Comparison of ENCODE assay signal across 8 cellular contexts in genomic region chr2:231545105-231545902, GRCh38. TPM values are rescaled to one million over a fixed set of nuclear protein-coding genes. Genes with fewer than 3 reads are reported as not detected.
DNase-seq lines count a peak whose midpoint lies in the region; ATAC-seq and TF ChIP-seq lines count a peak whose summit lies in the region.

No MANE protein-coding gene starts in this region.

- BruUV-seq in Calu3 (replicated peaks; lab: Mats Ljungman, UMichigan), result no TSS peak

- H3K27ac Mint-ChIP-seq in activated T-helper 2 cell treated with anti-CD3 and anti-CD28 coated beads, Interferon-gamma antibody, Interleukin-2, Interleukin-4, amounts not matched to agents 10 μg/mL and 5 μg/mL and 100 μg/mL, durations not matched to agents 14 hours and 24 hours and 36 hours, result peak overlapping the region; percentile 99
- H3K27ac Mint-ChIP-seq in Calu3 (ENCODE audit: unreplicated experiment), result no peak overlapping the region

- peaks cover 40% of the 10 kb centered on the region for H3K4me1 Mint-ChIP-seq in activated T-helper 2 cell treated with anti-CD3 and anti-CD28 coated beads, Interferon-gamma antibody, Interleukin-2, Interleukin-4, amounts not matched to agents 10 μg/mL and 5 μg/mL and 100 μg/mL, durations not matched to agents 14 hours and 24 hours and 36 hours (ENCODE audit: low read depth)
- no peaks in the 10 kb centered on the region for H3K4me1 Mint-ChIP-seq in Calu3 (ENCODE audit: low read depth, unreplicated experiment)

- peaks cover 8% of the 10 kb centered on the region for H3K27me3 Mint-ChIP-seq in activated T-helper 2 cell treated with anti-CD3 and anti-CD28 coated beads, Interferon-gamma antibody, Interleukin-2, Interleukin-4, amounts not matched to agents 10 μg/mL and 5 μg/mL and 100 μg/mL, durations not matched to agents 14 hours and 24 hours and 36 hours (ENCODE audit: low read depth)
- H3K27me3 Mint-ChIP-seq in Calu3 (ENCODE audit: unreplicated experiment), result peaks cover 30% of the 10 kb centered on the region

- CTCF ChIA-PET in Calu3 (lab: Charles Lee), result no interaction called here

- no peak for TF ChIP-seq CTCF in Calu3 (IDR thresholded peaks at IDR 0.05; ENCODE audit: unreplicated experiment)

- peak overlapping the region; percentile 78 for H3K4me3 Mint-ChIP-seq in activated T-helper 2 cell treated with anti-CD3 and anti-CD28 coated beads, Interferon-gamma antibody, Interleukin-2, Interleukin-4, amounts not matched to agents 10 μg/mL and 5 μg/mL and 100 μg/mL, durations not matched to agents 14 hours and 24 hours and 36 hours (ENCODE audit: low read depth)
- H3K4me3 Mint-ChIP-seq in Calu3 (ENCODE audit: low read depth, unreplicated experiment), result no peak overlapping the region

- peaks cover 24% of the 10 kb centered on the region for H3K9me3 Mint-ChIP-seq in activated T-helper 2 cell treated with anti-CD3 and anti-CD28 coated beads, Interferon-gamma antibody, Interleukin-2, Interleukin-4, amounts not matched to agents 10 μg/mL and 5 μg/mL and 100 μg/mL, durations not matched to agents 14 hours and 24 hours and 36 hours
- H3K9me3 Mint-ChIP-seq in Calu3 (ENCODE audit: low read depth, unreplicated experiment), result peaks cover 2% of the 10 kb centered on the region

- peak; percentile 93 for ATAC-seq in GM18499 (IDR thresholded peaks at IDR 0.05; ENCODE audit: insufficient read depth, unreplicated experiment)
- peak; percentile 98 for ATAC-seq in HG02588 (IDR thresholded peaks at IDR 0.05; ENCODE audit: unreplicated experiment)
- peak; percentile 83 for ATAC-seq in left lobe of liver

- intact Hi-C loops in activated T-helper 2 cell treated with anti-CD3 and anti-CD28 coated beads, Interferon-gamma antibody, Interleukin-2, Interleukin-4, amounts not matched to agents 10 μg/mL and 5 μg/mL and 100 μg/mL, durations not matched to agents 14 hours and 24 hours and 36 hours (cut with micrococcal nuclease), result loop anchor here (1.0 to 2.0 kb wide), 3 partner anchors 13 to 21 kb away; partner anchors contain the start of gene NMUR1
- intact Hi-C loops in Calu3 (cut with micrococcal nuclease; ENCODE audit: unreplicated experiment), result no loop called here

- peaks cover 33% of the 10 kb centered on the region for H3K36me3 Mint-ChIP-seq in activated T-helper 2 cell treated with anti-CD3 and anti-CD28 coated beads, Interferon-gamma antibody, Interleukin-2, Interleukin-4, amounts not matched to agents 10 μg/mL and 5 μg/mL and 100 μg/mL, durations not matched to agents 14 hours and 24 hours and 36 hours (ENCODE audit: low read depth)
- H3K36me3 Mint-ChIP-seq in Calu3 (ENCODE audit: insufficient read depth, unreplicated experiment), result no peaks in the 10 kb centered on the region

- DNase-seq in NCI-H226 (peak; percentile 78), left lobe of liver (ENCODE audit: low spot score) (no peak), Calu3 (no peak), NCI-H748 treated with DMSO at 0.1 percent for 48 hours (lab: John Stamatoyannopoulos, UW) (no peak)
- peak; percentile 78 for DNase-seq in activated T-helper 2 cell treated with anti-CD3 and anti-CD28 coated beads, Interferon-gamma antibody, Interleukin-2, Interleukin-4, amounts not matched to agents 10 μg/mL and 5 μg/mL and 100 μg/mL, durations not matched to agents 14 hours and 24 hours and 36 hours (ENCODE audit: low spot score)
- peak; percentile 53 to 75 for DNase-seq in stimulated activated CD8-positive, alpha-beta memory T cell treated with anti-CD3 and anti-CD28 coated beads, Interleukin-7, amount 100 ng/mL, for 48 hours (ENCODE audit: extremely low read depth in 1 of 2, low read depth in 1 of 2)

RNA-seq across cellular contexts. Expression of gene NMUR1, which starts 15.1 kb away (rescaled TPM):
- total RNA-seq in activated T-helper 2 cell treated with anti-CD3 and anti-CD28 coated beads, Interferon-gamma antibody, Interleukin-2, Interleukin-4, amounts not matched to agents 10 μg/mL and 5 μg/mL and 100 μg/mL, durations not matched to agents 14 hours and 24 hours and 36 hours, result 0.16 and 0.28 TPM in 2 replicates
- total RNA-seq in left lobe of liver, result 0.30 TPM
- not detected in 2 replicates for total RNA-seq in Calu3 (2022)

RNA-seq across cellular contexts. Expression of gene TEX44, which starts 47.4 kb away (rescaled TPM):
- total RNA-seq in activated T-helper 2 cell treated with anti-CD3 and anti-CD28 coated beads, Interferon-gamma antibody, Interleukin-2, Interleukin-4, amounts not matched to agents 10 μg/mL and 5 μg/mL and 100 μg/mL, durations not matched to agents 14 hours and 24 hours and 36 hours, result not detected in 2 replicates
- total RNA-seq in left lobe of liver (not detected), Calu3 (2022) (not detected in 2 replicates)

Comparison
In these comparisons a context has a peak if more than half of its experiments do, and no peak if none do; other contexts are left out.
1. DNase-seq: peak in NCI-H226 (single experiment), activated T-helper 2 cell treated with anti-CD3 and anti-CD28 coated beads, Interferon-gamma antibody, Interleukin-2, Interleukin-4, amounts not matched to agents 10 μg/mL and 5 μg/mL and 100 μg/mL, durations not matched to agents 14 hours and 24 hours and 36 hours (single experiment) and stimulated activated CD8-positive, alpha-beta memory T cell treated with anti-CD3 and anti-CD28 coated beads, Interleukin-7, amount 100 ng/mL, for 48 hours (2 of 2); none in left lobe of liver (single experiment), Calu3 (single experiment) and NCI-H748 treated with DMSO at 0.1 percent for 48 hours (single experiment).
2. Peak in every context shown above with its lines, with median percentiles within 50 percentile points of each other: ATAC-seq.